34 cellular contexts compared by ENCODE assay signal in the genomic region with DNA sequence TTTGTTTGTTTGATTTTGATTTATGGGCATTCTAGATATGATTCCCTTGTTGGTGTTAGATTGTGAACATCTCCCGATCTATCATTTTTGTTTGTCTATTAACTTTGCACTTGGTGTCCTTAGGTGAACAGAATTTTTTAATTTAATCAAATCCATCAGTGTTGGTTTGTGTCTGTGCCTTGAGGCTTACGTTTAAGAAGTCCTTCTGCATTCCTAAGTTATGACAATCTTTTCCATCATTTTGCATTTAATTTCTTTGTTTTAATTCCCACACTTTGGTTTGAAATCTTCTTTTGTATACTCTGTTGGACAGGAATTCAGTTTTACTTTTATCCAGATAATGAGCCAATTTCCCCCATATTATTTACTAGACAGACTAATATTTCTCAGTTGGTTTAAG.
"Had no signal": no experiment of that assay in that cellular context is flagged by ENCODE, and none has a peak within 500 bp of the region (broad histone marks: within the 10 kb centered on the region; RNA-seq: fewer than 3 reads in every experiment).

No MANE protein-coding gene starts in this region.

- ATAC-seq: activated naive CD4-positive, alpha-beta T cell treated with anti-CD3 and anti-CD28 coated beads, Interleukin-2, amount 50 U/mL, for 72 hours; activated naive CD8-positive, alpha-beta T cell treated with anti-CD3 and anti-CD28 coated beads, Interleukin-2, amount 50 U/mL, for 24 hours; activated T-cell treated with anti-CD3 and anti-CD28 coated beads, Interleukin-2, amount 50 U/mL, for 4 hours; activated T-cell treated with anti-CD3 and anti-CD28 coated beads, Interleukin-2, amount 50 U/mL, for 72 hours; activated T-helper 17 cell treated with anti-CD3 and anti-CD28 coated beads, Interleukin-2, amount 50 U/mL, for 72 hours; body of pancreas had no signal

- H3K36me3 ChIP-seq: adrenal gland, ascending aorta, brain microvascular endothelial cell, breast epithelium, cardiac muscle cell had no signal

- H3K4me1 ChIP-seq: ascending aorta, body of pancreas, breast epithelium had no signal

- H3K4me3 ChIP-seq: adrenal gland, ascending aorta, body of pancreas, breast epithelium, cardiac muscle cell had no signal

- H3K9me3 ChIP-seq: adrenal gland, ascending aorta, body of pancreas, breast epithelium had no signal

- H3K27ac ChIP-seq: adrenal gland, ascending aorta, body of pancreas, brain microvascular endothelial cell, breast epithelium, cardiac muscle cell had no signal

- FAIRE-seq: astrocyte, bronchial epithelial cell had no signal

- H3K27me3 ChIP-seq: adrenal gland, ascending aorta, body of pancreas, brain microvascular endothelial cell, breast epithelium, cardiac muscle cell had no signal

- DNase-seq: activated effector memory CD4-positive, alpha-beta T cell treated with anti-CD3 and anti-CD28 coated beads, Interleukin-2, amount 50 U/mL, for 16 hours; activated effector memory CD4-positive, alpha-beta T cell treated with Interleukin-2 at 50 U/mL for 16 hours; activated gamma-delta T cell; activated gamma-delta T cell treated with Interleukin-2 at 50 U/mL for 16 hours; activated naive CD4-positive, alpha-beta T cell; activated naive CD4-positive, alpha-beta T cell treated with anti-CD3 and anti-CD28 coated beads for 36 hours; activated naive CD4-positive, alpha-beta T cell treated with anti-CD3 and anti-CD28 coated beads, Interleukin-2, amount 10 ng/mL, durations not matched to agents 7 days and 5 days; activated naive CD4-positive, alpha-beta T cell treated with anti-CD3 and anti-CD28 coated beads, Interleukin-2, amount 50 U/mL, for 16 hours; activated naive CD4-positive, alpha-beta T cell treated with Interleukin-2 at 50 U/mL for 16 hours; activated naive CD8-positive, alpha-beta T cell treated with anti-CD3 and anti-CD28 coated beads for 36 hours; activated naive CD8-positive, alpha-beta T cell treated with anti-CD3 and anti-CD28 coated beads, Interleukin-2, amount 10 ng/mL, durations not matched to agents 7 days and 5 days; activated naive CD8-positive, alpha-beta T cell treated with anti-CD3 and anti-CD28 coated beads, Interleukin-2, amount 50 U/mL, for 24 hours; activated T-cell treated with anti-CD3 and anti-CD28 coated beads, Interleukin-2, amount 50 U/mL, for 1 hour; activated T-cell treated with anti-CD3 and anti-CD28 coated beads, Interleukin-2, amount 50 U/mL, for 24 hours; activated T-cell treated with anti-CD3 and anti-CD28 coated beads, Interleukin-2, amount 50 U/mL, for 4 hours; activated T-cell treated with anti-CD3 and anti-CD28 coated beads, Interleukin-2, amount 50 U/mL, for 48 hours; activated T-cell treated with anti-CD3 and anti-CD28 coated beads, Interleukin-2, amount 50 U/mL, for 72 hours; adrenal gland; amniotic stem cell; amygdala; anterior cingulate cortex; aorta; body of pancreas; brain microvascular endothelial cell; caudate nucleus; central memory CD4-positive, alpha-beta T cell; cerebellar nuclear complex had no signal
